8 cellular contexts compared by ENCODE assay signal in the genomic region with DNA sequence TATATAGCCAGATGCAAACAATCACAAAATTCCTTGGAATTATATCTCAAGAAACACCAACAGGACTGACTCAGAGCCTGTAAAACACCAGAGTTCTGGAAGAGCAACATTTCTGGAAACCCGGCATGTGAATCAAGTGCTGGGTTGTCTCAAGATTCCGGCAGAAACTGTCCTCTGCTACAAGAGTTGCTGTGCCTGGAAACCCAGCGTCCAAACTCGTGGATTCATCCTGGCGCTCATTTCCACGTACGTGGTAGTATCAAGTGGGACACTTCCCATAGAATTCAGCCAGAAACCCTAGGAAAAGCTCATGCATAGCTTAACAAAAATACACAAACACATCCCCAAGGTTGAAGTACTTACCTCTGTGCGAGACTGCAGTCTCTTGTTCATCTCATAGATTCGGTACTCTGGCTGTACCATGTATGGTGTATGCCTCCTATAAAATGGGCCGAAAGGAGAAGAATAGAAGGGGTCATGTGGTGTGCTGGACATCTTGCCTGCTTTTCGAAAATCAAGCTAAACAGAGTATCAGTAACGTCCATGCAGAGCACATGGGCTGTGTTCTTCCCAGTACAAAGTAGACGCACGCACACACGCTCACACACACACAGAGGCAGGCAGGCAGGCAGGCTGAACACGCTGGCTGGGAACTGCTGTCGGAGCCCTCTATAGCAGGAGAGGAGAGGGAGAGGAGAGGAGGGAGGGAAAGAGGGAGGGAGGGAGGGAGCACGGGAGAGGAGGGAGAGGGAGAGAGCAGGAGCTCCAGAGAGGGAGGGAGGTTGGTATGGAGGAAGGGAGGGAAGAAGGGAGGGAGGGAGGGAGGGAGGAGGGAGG.
DNase-seq lines count a peak whose midpoint lies in the region.

TSS of gene LDB2 (minus strand) at position 655 of the 837 bp plus-strand sequence.

- H3K4me3 ChIP-seq in skin epidermis, result peak within 1 kb of the TSS; percentile 18 to 42 (median 30)

- H3K27ac ChIP-seq in cingulate gyrus (ENCODE audit: low read depth, low read length) (peak within 1 kb of the TSS; percentile 81), skin epidermis (peak within 1 kb of the TSS in 18 of 21 experiments; percentile 16 to 80 (median 63))

- DNase-seq in HCEC 1CT, result peak; percentile 71
- peak; percentile 31 for DNase-seq in kidney glomerular epithelial cell (lab: John Stamatoyannopoulos, UW)
- no peak for DNase-seq in NCI-H2227 treated with DMSO at 0.1 percent for 48 hours (lab: John Stamatoyannopoulos, UW)
- DNase-seq in stimulated activated naive CD4-positive, alpha-beta T cell treated with Interleukin-2 at 50 U/mL for 16 hours (lab: John Stamatoyannopoulos, UW), result no peak
- DNase-seq in NCI-H2107 (lab: John Stamatoyannopoulos, UW), result no peak
- no peak for DNase-seq in NCI-H82 treated with DMSO at 0.1 percent for 48 hours (lab: John Stamatoyannopoulos, UW; ENCODE audit: unreplicated experiment)

Comparison
In these comparisons a context has a peak if more than half of its experiments do, and no peak if none do; other contexts are left out.
1. DNase-seq: peak in HCEC 1CT (single experiment) and kidney glomerular epithelial cell (single experiment); none in NCI-H2227 treated with DMSO at 0.1 percent for 48 hours (single experiment), stimulated activated naive CD4-positive, alpha-beta T cell treated with Interleukin-2 at 50 U/mL for 16 hours (single experiment), NCI-H2107 (single experiment) and NCI-H82 treated with DMSO at 0.1 percent for 48 hours (single experiment).